8 cellular contexts compared by ENCODE assay signal in genomic region chr6:134373282-134373922, GRCh38. TPM values are rescaled to one million over a fixed set of nuclear protein-coding genes. Genes with fewer than 3 reads are reported as not detected.
DNase-seq lines count a peak whose midpoint lies in the region; ATAC-seq and TF ChIP-seq lines count a peak whose summit lies in the region.

No MANE protein-coding gene starts in this region.

- no peaks in the 10 kb centered on the region for H3K36me3 Mint-ChIP-seq in CD4-positive, CD25-positive, alpha-beta regulatory T cell

- peaks cover 5 to 25% (median 15%) of the 10 kb centered on the region in 4 donors for H3K4me1 Mint-ChIP-seq in CD4-positive, CD25-positive, alpha-beta regulatory T cell

- no peaks in the 10 kb centered on the region for H3K9me3 ChIP-seq in CD4-positive, CD25-positive, alpha-beta regulatory T cell (ENCODE audit: control insufficient read depth in 2 of 2, low read length in 2 of 2)
- no peaks in the 10 kb centered on the region for H3K9me3 ChIP-seq in stomach

- intact Hi-C loops in left cardiac atrium (cut with DNase I) (no loop called here), stomach (cut with DNase I; ENCODE audit: low total_unique reads) (no loop called here)

- peaks cover 4% of the 10 kb centered on the region for H3K4me1 ChIP-seq in CD4-positive, CD25-positive, alpha-beta regulatory T cell (ENCODE audit: control insufficient read depth, insufficient read depth, low read length, poor library complexity, severe bottlenecking)
- peaks cover 0 to 21% (median 0%) of the 10 kb centered on the region in 4 donors for H3K4me1 ChIP-seq in stomach

- no peak for TF ChIP-seq POLR2A in stomach (IDR thresholded peaks at IDR 0.05)

- no peak for TF ChIP-seq EP300 in stomach (IDR thresholded peaks at IDR 0.05)

- peak; percentile 40 to 46 for ATAC-seq in CD4-positive, CD25-positive, alpha-beta regulatory T cell (ENCODE audit: low read depth in 2 of 2)
- ATAC-seq in GM19397 (IDR thresholded peaks at IDR 0.05; ENCODE audit: unreplicated experiment) (peak; percentile 88), HG03439 (IDR thresholded peaks at IDR 0.05; ENCODE audit: unreplicated experiment) (peak; percentile 90), left cardiac atrium (peak; percentile 63 to 91)

- 37 to 47% (median 41%) methylated on average over 5 of the region's 5 CpGs for WGBS in stomach, 5 donors

- no peaks in the 10 kb centered on the region for H3K27me3 ChIP-seq in CD4-positive, CD25-positive, alpha-beta regulatory T cell (ENCODE audit: control insufficient read depth, insufficient read depth, low read length)
- H3K27me3 ChIP-seq in stomach = no peaks in the 10 kb centered on the region

- H3K9me3 Mint-ChIP-seq in CD4-positive, CD25-positive, alpha-beta regulatory T cell = peaks cover 0 to 2% (median 0%) of the 10 kb centered on the region in 7 donors

- no peaks in the 10 kb centered on the region for H3K36me3 ChIP-seq in CD4-positive, CD25-positive, alpha-beta regulatory T cell (ENCODE audit: control insufficient read depth, insufficient read depth, low read length)
- no peaks in the 10 kb centered on the region for H3K36me3 ChIP-seq in stomach

- no peak overlapping the region for H3K4me3 Mint-ChIP-seq in CD4-positive, CD25-positive, alpha-beta regulatory T cell

- no peak overlapping the region for H3K4me3 ChIP-seq in CD4-positive, CD25-positive, alpha-beta regulatory T cell (ENCODE audit: low read depth, low read length)
- H3K4me3 ChIP-seq in stomach = no peak overlapping the region

- no peak overlapping the region for H3K27ac ChIP-seq in CD4-positive, CD25-positive, alpha-beta regulatory T cell (ENCODE audit: insufficient read depth, low read length, poor library complexity, severe bottlenecking)
- H3K27ac ChIP-seq in stomach = peak overlapping the region in 4 of 5 donors; percentile 8 to 80 (median 48)

- no peak for TF ChIP-seq CTCF in stomach (IDR thresholded peaks at IDR 0.05)

- no peaks in the 10 kb centered on the region for H3K27me3 Mint-ChIP-seq in CD4-positive, CD25-positive, alpha-beta regulatory T cell

- peak overlapping the region; percentile 46 to 87 (median 63) for H3K27ac Mint-ChIP-seq in CD4-positive, CD25-positive, alpha-beta regulatory T cell

- DNase-seq in CD4-positive, CD25-positive, alpha-beta regulatory T cell = no peak
- DNase-seq in UCSD-AML1 (lab: John Stamatoyannopoulos, UW; ENCODE audit: unreplicated experiment) = peak; percentile 53
- peak; percentile 53 for DNase-seq in left cardiac atrium
- DNase-seq in stomach = no peak
- DNase-seq in activated T-cell treated with anti-CD3 and anti-CD28 coated beads for 4 hours = no peak
- DNase-seq in NCI-H1417 (lab: John Stamatoyannopoulos, UW) = no peak

RNA-seq across cellular contexts. Expression of gene SGK1, which starts 55.5 kb away (rescaled TPM):
- total RNA-seq in CD4-positive, CD25-positive, alpha-beta regulatory T cell = 193 TPM
- 1 to 10 TPM; 3.6 to 8.6 (median 4.0) TPM for polyA plus RNA-seq in CD4-positive, CD25-positive, alpha-beta regulatory T cell
- 100 to 1,000 TPM in 1 of 2 donors, 10 to 100 TPM in 1; 42.3 to 104 TPM for total RNA-seq in left cardiac atrium
- total RNA-seq in stomach = 100 to 1,000 TPM; 109 to 347 (median 252) TPM
- 100 to 1,000 TPM in 2 of 3 donors, 10 to 100 TPM in 1; 72.3 to 131 (median 111) TPM for polyA plus RNA-seq in stomach

Comparison
In these comparisons a context has a peak if more than half of its experiments do, and no peak if none do; other contexts are left out.
1. DNase-seq: peak in UCSD-AML1 (single experiment) and left cardiac atrium (single experiment); none in CD4-positive, CD25-positive, alpha-beta regulatory T cell (0 of 3), stomach (single experiment), activated T-cell treated with anti-CD3 and anti-CD28 coated beads for 4 hours (single experiment) and NCI-H1417 (0 of 3).
2. Peak in every context shown above with its lines, with median percentiles within 50 percentile points of each other: ATAC-seq.